ENCODE assay signal across 8 cellular contexts in the genomic region with DNA sequence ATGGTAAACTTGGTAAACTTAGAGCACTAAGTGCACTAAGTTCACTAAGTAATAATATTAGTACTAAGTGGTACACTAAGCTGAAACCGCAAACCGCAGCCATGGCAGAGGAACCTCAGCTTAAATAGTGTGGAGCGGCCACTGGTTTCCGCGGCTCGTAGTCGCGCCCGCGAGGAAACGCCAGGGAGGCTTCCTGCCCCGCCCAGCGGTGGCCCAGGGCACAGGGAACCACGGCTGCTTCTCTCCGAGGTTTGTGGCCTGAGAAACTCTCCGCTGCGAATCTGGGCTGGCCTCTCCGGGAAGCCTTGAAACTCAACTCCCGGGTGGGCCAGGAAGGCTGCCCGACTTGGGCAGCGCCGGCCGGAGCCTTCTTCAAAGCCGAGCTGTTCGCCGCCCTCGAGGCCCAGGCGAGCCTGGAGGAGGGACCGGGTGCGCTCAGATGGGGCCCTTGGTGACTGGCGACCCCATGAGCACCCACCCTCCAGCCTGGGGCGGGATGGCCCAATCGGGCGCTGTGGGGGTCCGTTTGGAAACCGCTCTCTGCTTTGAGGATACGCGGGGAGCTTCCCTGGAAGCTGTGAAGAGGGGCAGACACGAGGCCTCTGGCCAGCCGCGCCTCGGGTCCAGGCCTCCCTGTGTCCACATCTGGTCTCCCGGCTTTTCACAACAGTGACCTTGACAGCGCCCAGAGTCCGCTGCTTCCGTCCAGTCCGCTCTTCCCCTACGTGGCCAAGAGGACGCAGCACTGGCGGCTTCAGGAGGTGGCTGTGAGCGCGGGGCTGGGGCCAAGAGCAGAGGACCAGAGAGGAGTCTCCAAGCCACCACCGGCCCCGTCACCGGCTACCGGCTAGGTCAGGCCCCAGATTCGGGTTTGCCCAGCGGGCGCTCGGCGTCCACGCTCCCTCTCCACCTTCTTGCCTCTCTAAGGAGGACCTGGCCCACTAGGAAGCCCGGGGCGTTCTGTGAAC. TPM values are rescaled to one million over a fixed set of nuclear protein-coding genes. Genes with fewer than 3 reads are reported as not detected.
DNase-seq lines count a peak whose midpoint lies in the region; ATAC-seq lines count a peak whose summit lies in the region.

No MANE protein-coding gene starts in this region.

- H3K27me3 Mint-ChIP-seq in activated T-cell treated with anti-CD3 and anti-CD28 coated beads, Interleukin-2, amount 50 U/mL, for 4 hours (ENCODE audit: low read depth) = peaks cover 84% of the 10 kb centered on the region
- peaks cover 51 to 70% (median 62%) of the 10 kb centered on the region in 3 donors for H3K27me3 Mint-ChIP-seq in immature natural killer cell (ENCODE audit: low read depth in 3 of 3)
- peaks cover 95% of the 10 kb centered on the region for H3K27me3 Mint-ChIP-seq in stimulated activated memory B cell treated with anti-CD40 and anti-IgM and Interleukin-4, amounts not matched to agents 10 μg/mL and 1 μg/mL and 100 μg/mL, for 72 hours

- no peak overlapping the region for H3K4me3 Mint-ChIP-seq in activated T-cell treated with anti-CD3 and anti-CD28 coated beads, Interleukin-2, amount 50 U/mL, for 4 hours
- peak overlapping the region; percentile 49 to 86 (median 65) for H3K4me3 Mint-ChIP-seq in immature natural killer cell
- H3K4me3 Mint-ChIP-seq in stimulated activated memory B cell treated with anti-CD40 and anti-IgM and Interleukin-4, amounts not matched to agents 10 μg/mL and 1 μg/mL and 100 μg/mL, for 72 hours = peak overlapping the region; percentile 29

- peak; percentile 32 for DNase-seq in SKM-1 treated with dmso at 0.1 percent for 144 hours (lab: John Stamatoyannopoulos, UW; ENCODE audit: unreplicated experiment)
- no peak for DNase-seq in SKM-1 (lab: John Stamatoyannopoulos, UW; ENCODE audit: unreplicated experiment)
- DNase-seq in activated T-cell treated with anti-CD3 and anti-CD28 coated beads, Interleukin-2, amount 50 U/mL, for 4 hours = peak; percentile 45
- peak; percentile 69 to 77 (median 75) for DNase-seq in immature natural killer cell
- no peak for DNase-seq in 8988T
- DNase-seq in epidermal melanocyte (ENCODE audit: insufficient read length, low spot score) = no peak

- H3K27ac Mint-ChIP-seq in immature natural killer cell = no peak overlapping the region
- H3K27ac Mint-ChIP-seq in stimulated activated memory B cell treated with anti-CD40 and anti-IgM and Interleukin-4, amounts not matched to agents 10 μg/mL and 1 μg/mL and 100 μg/mL, for 72 hours = no peak overlapping the region

- peak; percentile 63 to 64 for ATAC-seq in activated T-cell treated with anti-CD3 and anti-CD28 coated beads, Interleukin-2, amount 50 U/mL, for 4 hours
- ATAC-seq in stimulated activated memory B cell treated with anti-CD40 and anti-IgM and Interleukin-4, amounts not matched to agents 10 μg/mL and 1 μg/mL and 100 μg/mL, for 72 hours = peak; percentile 67
- ATAC-seq in HG02610 (IDR thresholded peaks at IDR 0.05; ENCODE audit: unreplicated experiment) = no peak

- H3K4me1 Mint-ChIP-seq in activated T-cell treated with anti-CD3 and anti-CD28 coated beads, Interleukin-2, amount 50 U/mL, for 4 hours (ENCODE audit: low read depth) = peaks cover 33% of the 10 kb centered on the region
- peaks cover 51 to 57% of the 10 kb centered on the region in 2 donors for H3K4me1 Mint-ChIP-seq in immature natural killer cell
- peaks cover 50% of the 10 kb centered on the region for H3K4me1 Mint-ChIP-seq in stimulated activated memory B cell treated with anti-CD40 and anti-IgM and Interleukin-4, amounts not matched to agents 10 μg/mL and 1 μg/mL and 100 μg/mL, for 72 hours

- peaks cover 10% of the 10 kb centered on the region for H3K9me3 Mint-ChIP-seq in activated T-cell treated with anti-CD3 and anti-CD28 coated beads, Interleukin-2, amount 50 U/mL, for 4 hours
- peaks cover 2 to 13% (median 10%) of the 10 kb centered on the region in 6 donors for H3K9me3 Mint-ChIP-seq in immature natural killer cell
- peaks cover 9% of the 10 kb centered on the region for H3K9me3 Mint-ChIP-seq in stimulated activated memory B cell treated with anti-CD40 and anti-IgM and Interleukin-4, amounts not matched to agents 10 μg/mL and 1 μg/mL and 100 μg/mL, for 72 hours

- H3K36me3 Mint-ChIP-seq in activated T-cell treated with anti-CD3 and anti-CD28 coated beads, Interleukin-2, amount 50 U/mL, for 4 hours (ENCODE audit: insufficient read depth) = no peaks in the 10 kb centered on the region
- peaks cover 0 to 6% (median 5%) of the 10 kb centered on the region in 3 donors for H3K36me3 Mint-ChIP-seq in immature natural killer cell
- H3K36me3 Mint-ChIP-seq in stimulated activated memory B cell treated with anti-CD40 and anti-IgM and Interleukin-4, amounts not matched to agents 10 μg/mL and 1 μg/mL and 100 μg/mL, for 72 hours = peaks cover 4% of the 10 kb centered on the region

RNA-seq across cellular contexts. Expression of gene HLA-E, which starts 25.4 kb away (rescaled TPM):
- total RNA-seq in activated T-cell treated with anti-CD3 and anti-CD28 coated beads, Interleukin-2, amount 50 U/mL, for 4 hours = 1,000 to 10,000 TPM in 1 of 3 donors, 100 to 1,000 TPM in 2; 695 to 1,026 (median 934) TPM
- 1,000 to 10,000 TPM; 2,819 to 4,179 (median 3,086) TPM for polyA plus RNA-seq in immature natural killer cell

Comparison
In these comparisons a context has a peak if more than half of its experiments do, and no peak if none do; other contexts are left out.
1. DNase-seq: peak in SKM-1 treated with dmso at 0.1 percent for 144 hours (single experiment), activated T-cell treated with anti-CD3 and anti-CD28 coated beads, Interleukin-2, amount 50 U/mL, for 4 hours (single experiment) and immature natural killer cell (3 of 3); none in SKM-1 (single experiment), 8988T (single experiment) and epidermal melanocyte (single experiment).